Comparison of ENCODE assay signal across 22 cellular contexts in genomic region chr1:68330391-68330790, GRCh38.
"Had no signal": no experiment of that assay in that cellular context is flagged by ENCODE, and none has a peak within 500 bp of the region (broad histone marks: within the 10 kb centered on the region; RNA-seq: fewer than 3 reads in every experiment).

No MANE protein-coding gene starts in this region.

- ATAC-seq: activated CD8-positive, alpha-beta T cell treated with anti-CD3 and anti-CD28 coated beads, Interleukin-2, amount 10 ng/mL, durations not matched to agents 7 days and 5 days; body of pancreas; WTC11 had no signal

- H3K9me3 ChIP-seq: body of pancreas had no signal

- H3K36me3 Mint-ChIP-seq: activated naive CD4-positive, alpha-beta T cell treated with anti-CD3 and anti-CD28 coated beads, Interleukin-2, amount 50 U/mL, for 24 hours; WTC11 had no signal

- H3K27me3 ChIP-seq: body of pancreas had no signal

- H3K27me3 Mint-ChIP-seq: activated naive CD4-positive, alpha-beta T cell treated with anti-CD3 and anti-CD28 coated beads, Interleukin-2, amount 50 U/mL, for 24 hours had no signal

- H3K4me3 ChIP-seq: body of pancreas, SK-N-MC had no signal

- DNase-seq: activated CD4-positive, alpha-beta T cell treated with anti-CD3 and anti-CD28 coated beads for 48 hours; activated CD4-positive, alpha-beta T cell treated with anti-CD3 and anti-CD28 coated beads, Interleukin-2, amount 50 U/mL, for 4 hours; activated CD4-positive, CD25-positive, alpha-beta regulatory T cell treated with anti-CD3 and anti-CD28 coated beads, Interleukin-2, amount 50 U/mL, for 72 hours; activated CD8-positive, alpha-beta memory T cell treated with anti-CD3 and anti-CD28 coated beads, Interleukin-2, amount 50 U/mL, for 48 hours; activated CD8-positive, alpha-beta T cell treated with anti-CD3 and anti-CD28 coated beads, Interleukin-2, amount 10 ng/mL, durations not matched to agents 7 days and 5 days; activated effector memory CD4-positive, alpha-beta T cell treated with Interleukin-2 at 50 U/mL for 16 hours; activated naive CD4-positive, alpha-beta T cell; activated T-cell treated with anti-CD3 and anti-CD28 coated beads, Interleukin-2, amount 50 U/mL, for 1 hour; aorta; body of pancreas; central memory CD4-positive, alpha-beta T cell; MM.1S; NCI-H1105; NCI-H1436; NCI-H510A treated with DMSO at 0.1 percent for 48 hours; SIG-M5 had no signal

- H3K27ac Mint-ChIP-seq: activated CD8-positive, alpha-beta T cell treated with anti-CD3 and anti-CD28 coated beads, Interleukin-2, amount 10 ng/mL, durations not matched to agents 7 days and 5 days; activated naive CD4-positive, alpha-beta T cell treated with anti-CD3 and anti-CD28 coated beads, Interleukin-2, amount 50 U/mL, for 24 hours; T-helper 1 cell treated with Interleukin-12 subunit alpha and Interleukin-12 subunit beta and Interleukin-4 antibody, amounts not matched to agents 30 μg/mL and 1 μg/mL, for 36 hours; WTC11 had no signal

- FAIRE-seq: bronchial epithelial cell, RCC 7860 had no signal

- H3K4me1 ChIP-seq: body of pancreas had no signal

- H3K4me1 Mint-ChIP-seq: activated naive CD4-positive, alpha-beta T cell treated with anti-CD3 and anti-CD28 coated beads, Interleukin-2, amount 50 U/mL, for 24 hours; WTC11 had no signal

- H3K27ac ChIP-seq: body of pancreas, SK-N-MC had no signal

- H3K4me3 Mint-ChIP-seq: activated CD8-positive, alpha-beta T cell treated with anti-CD3 and anti-CD28 coated beads, Interleukin-2, amount 10 ng/mL, durations not matched to agents 7 days and 5 days; activated naive CD4-positive, alpha-beta T cell treated with anti-CD3 and anti-CD28 coated beads, Interleukin-2, amount 50 U/mL, for 24 hours; T-helper 1 cell treated with Interleukin-12 subunit alpha and Interleukin-12 subunit beta and Interleukin-4 antibody, amounts not matched to agents 30 μg/mL and 1 μg/mL, for 36 hours; WTC11 had no signal

- H3K9me3 Mint-ChIP-seq: T-helper 1 cell treated with Interleukin-12 subunit alpha and Interleukin-12 subunit beta and Interleukin-4 antibody, amounts not matched to agents 30 μg/mL and 1 μg/mL, for 36 hours; WTC11 had no signal
